Comparison of ENCODE assay signal across 8 cellular contexts in genomic region chr19:56141416-56141992, GRCh38. TPM values are rescaled to one million over a fixed set of nuclear protein-coding genes. Genes with fewer than 3 reads are reported as not detected.
DNase-seq lines count a peak whose midpoint lies in the region; ATAC-seq and TF ChIP-seq lines count a peak whose summit lies in the region.

No MANE protein-coding gene starts in this region.

- no peaks in the 10 kb centered on the region for H3K27me3 ChIP-seq in lower lobe of right lung (ENCODE audit: low read depth)
- no peaks in the 10 kb centered on the region for H3K27me3 ChIP-seq in tibial artery

- ATAC-seq in lower lobe of right lung (no peak), HG02798 (IDR thresholded peaks at IDR 0.05; ENCODE audit: poor library complexity, unreplicated experiment) (no peak), GM18517 (IDR thresholded peaks at IDR 0.05; ENCODE audit: unreplicated experiment) (no peak)

- peaks cover 6% of the 10 kb centered on the region for H3K36me3 ChIP-seq in lower lobe of right lung
- peaks cover 0 to 11% (median 1%) of the 10 kb centered on the region in 3 donors for H3K36me3 ChIP-seq in tibial artery

- intact Hi-C loops in Calu3 (cut with micrococcal nuclease; ENCODE audit: unreplicated experiment) (loop anchor here (5.0 kb wide), 1 partner anchor 49 kb away; no protein-coding TSS in a partner anchor), lower lobe of right lung (cut with DNase I) (no loop called here), tibial artery (cut with DNase I; ENCODE audit: low total_unique reads) (loop anchor here (2.0 kb wide), 1 partner anchor 21 kb away; the partner anchor contains the start of gene ZNF787)

- H3K4me1 Mint-ChIP-seq in Calu3 (ENCODE audit: low read depth, unreplicated experiment), result peaks cover 50% of the 10 kb centered on the region

- peak overlapping the region; percentile 90 for H3K27ac ChIP-seq in lower lobe of right lung
- H3K27ac ChIP-seq in tibial artery, result peak overlapping the region; percentile 89 to 95

- peak overlapping the region; percentile 89 for H3K27ac Mint-ChIP-seq in Calu3 (ENCODE audit: unreplicated experiment)

- peaks cover 52% of the 10 kb centered on the region for H3K4me1 ChIP-seq in lower lobe of right lung
- H3K4me1 ChIP-seq in tibial artery, result peaks cover 0 to 34% (median 18%) of the 10 kb centered on the region in 4 donors

- TF ChIP-seq CTCF in Calu3 (IDR thresholded peaks at IDR 0.05; ENCODE audit: unreplicated experiment), result no peak
- no peak for TF ChIP-seq CTCF in lower lobe of right lung (IDR thresholded peaks at IDR 0.05)
- no peak for TF ChIP-seq CTCF in tibial artery (IDR thresholded peaks at IDR 0.05)

- H3K4me3 ChIP-seq in lower lobe of right lung (peak overlapping the region; percentile 75), tibial artery (peak overlapping the region; percentile 60 to 70)

- H3K27me3 Mint-ChIP-seq in Calu3 (ENCODE audit: unreplicated experiment), result no peaks in the 10 kb centered on the region

- no TSS peak for BruUV-seq in Calu3 (replicated peaks; lab: Mats Ljungman, UMichigan)

- H3K9me3 ChIP-seq in lower lobe of right lung (no peaks in the 10 kb centered on the region), tibial artery (no peaks in the 10 kb centered on the region)

- DNase-seq in Calu3 (no peak), NCI-H69 (lab: John Stamatoyannopoulos, UW) (peak; percentile 59), astrocyte of the hippocampus (ENCODE audit: low read depth, low spot score) (peak; percentile 26), lower lobe of right lung (no peak), tibial artery (no peak), inferior parietal cortex (ENCODE audit: extremely low spot score) (no peak)

- H3K36me3 Mint-ChIP-seq in Calu3 (ENCODE audit: insufficient read depth, unreplicated experiment), result peaks cover 44% of the 10 kb centered on the region

- peak overlapping the region; percentile 67 for H3K4me3 Mint-ChIP-seq in Calu3 (ENCODE audit: low read depth, unreplicated experiment)

- CTCF ChIA-PET in Calu3 (lab: Charles Lee), result interaction anchor here (0.6 to 1.5 kb wide), 7 partner anchors 11 to 622 kb away, joined by 3 to 7 read pairs (median 5); no protein-coding TSS in a partner anchor

- H3K9me3 Mint-ChIP-seq in Calu3 (ENCODE audit: low read depth, unreplicated experiment), result no peaks in the 10 kb centered on the region

RNA-seq across cellular contexts. Expression of gene ZNF444, which starts 0.4 kb away (rescaled TPM):
- total RNA-seq in Calu3 (2022) (78.6 and 79.1 TPM in 2 replicates), lower lobe of right lung (38.7 TPM)

RNA-seq across cellular contexts. Expression of gene ZNF787, which starts 20.4 kb away (rescaled TPM):
- total RNA-seq in Calu3 (2022) (68.5 and 77.3 TPM in 2 replicates), lower lobe of right lung (32.4 TPM)

RNA-seq across cellular contexts. Expression of gene GALP, which starts 34.3 kb away (rescaled TPM):
- not detected in 2 replicates for total RNA-seq in Calu3 (2022)
- total RNA-seq in lower lobe of right lung, result not detected

RNA-seq across cellular contexts. Expression of gene ZSCAN5B, which starts 56.1 kb away (rescaled TPM):
- total RNA-seq in Calu3 (2022) (not detected in 2 replicates), lower lobe of right lung (not detected)

Comparison
In these comparisons a context has a peak if more than half of its experiments do, and no peak if none do; other contexts are left out.
1. DNase-seq: peak in NCI-H69 (single experiment) and astrocyte of the hippocampus (single experiment); none in Calu3 (single experiment), lower lobe of right lung (single experiment), tibial artery (0 of 2) and inferior parietal cortex (single experiment).